18 cellular contexts compared by ENCODE assay signal in the genomic region with DNA sequence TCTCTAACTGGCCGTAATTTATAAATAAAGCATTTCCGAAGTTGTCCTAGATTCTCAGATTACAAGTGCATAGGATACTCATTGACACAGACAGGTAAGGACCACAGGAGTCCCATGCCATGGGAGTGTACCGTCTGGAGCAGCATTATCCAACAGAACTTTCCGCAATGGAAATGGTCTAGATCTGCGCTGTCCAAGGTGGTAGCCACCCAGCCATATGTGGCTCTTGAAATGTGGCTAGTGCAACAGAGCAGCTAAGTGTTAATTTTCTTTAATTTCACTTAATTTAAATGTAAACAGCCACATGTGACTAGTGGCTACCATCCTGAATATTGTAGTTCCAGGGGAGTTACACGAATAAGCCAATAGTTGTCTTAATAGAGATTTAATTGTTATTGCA.
"Had no signal": no experiment of that assay in that cellular context is flagged by ENCODE, and none has a peak within 500 bp of the region (broad histone marks: within the 10 kb centered on the region; RNA-seq: fewer than 3 reads in every experiment).

No MANE protein-coding gene starts in this region.

- DNase-seq: KBM-7, MV-4-11, NCI-H1048, NCI-H1105, NCI-H1417, NCI-H1436 treated with DMSO at 0.1 percent for 48 hours, NCI-H1694, NCI-H187 treated with DMSO at 0.1 percent for 48 hours, NCI-H2029 treated with DMSO at 0.1 percent for 48 hours, NCI-H2171 treated with DMSO at 0.1 percent for 48 hours, NCI-H345, NCI-H446 treated with DMSO at 0.1 percent for 48 hours, NCI-H510A treated with DMSO at 0.1 percent for 48 hours, NCI-H526, NCI-H748 treated with DMSO at 0.1 percent for 48 hours, SHP77 had no signal

- H3K27ac ChIP-seq: RWPE1 had no signal

- ATAC-seq: Panc1 had no signal
